Comparison of ENCODE assay signal across 26 cellular contexts in genomic region chr7:22270371-22270770, GRCh38.
"Had no signal": no experiment of that assay in that cellular context is flagged by ENCODE, and none has a peak within 500 bp of the region (broad histone marks: within the 10 kb centered on the region; RNA-seq: fewer than 3 reads in every experiment).

No MANE protein-coding gene starts in this region.

- H3K9me3 Mint-ChIP-seq: activated CD4-positive, alpha-beta T cell treated with anti-CD3 and anti-CD28 coated beads, Interleukin-2, amount 10 ng/mL, durations not matched to agents 7 days and 5 days; activated naive CD4-positive, alpha-beta T cell treated with anti-CD3 and anti-CD28 coated beads, Interleukin-2, amount 50 U/mL, for 24 hours; neural crest cell; stimulated activated naive CD8-positive, alpha-beta T cell treated with anti-CD3 and anti-CD28 coated beads, Interleukin-15, amount 100 ng/mL, for 72 hours had no signal

- H3K27ac Mint-ChIP-seq: activated CD4-positive, alpha-beta T cell treated with anti-CD3 and anti-CD28 coated beads, Interleukin-2, amount 10 ng/mL, durations not matched to agents 7 days and 5 days; activated naive CD4-positive, alpha-beta T cell treated with anti-CD3 and anti-CD28 coated beads, Interleukin-2, amount 50 U/mL, for 24 hours; stimulated activated naive CD8-positive, alpha-beta T cell treated with anti-CD3 and anti-CD28 coated beads, Interleukin-15, amount 100 ng/mL, for 72 hours had no signal

- H3K36me3 Mint-ChIP-seq: activated naive CD4-positive, alpha-beta T cell treated with anti-CD3 and anti-CD28 coated beads, Interleukin-2, amount 50 U/mL, for 24 hours had no signal

- H3K4me3 Mint-ChIP-seq: activated CD4-positive, alpha-beta T cell treated with anti-CD3 and anti-CD28 coated beads, Interleukin-2, amount 10 ng/mL, durations not matched to agents 7 days and 5 days; activated naive CD4-positive, alpha-beta T cell treated with anti-CD3 and anti-CD28 coated beads, Interleukin-2, amount 50 U/mL, for 24 hours; neural crest cell; stimulated activated naive CD8-positive, alpha-beta T cell treated with anti-CD3 and anti-CD28 coated beads, Interleukin-15, amount 100 ng/mL, for 72 hours had no signal

- DNase-seq: activated CD4-positive, alpha-beta T cell treated with anti-CD3 and anti-CD28 coated beads, Interleukin-2, amount 10 ng/mL, durations not matched to agents 7 days and 5 days; activated CD4-positive, CD25-positive, alpha-beta regulatory T cell; activated CD8-positive, alpha-beta memory T cell treated with anti-CD3 and anti-CD28 coated beads for 24 hours; activated CD8-positive, alpha-beta memory T cell treated with anti-CD3 and anti-CD28 coated beads, Interleukin-2, amount 50 U/mL, for 48 hours; activated effector memory CD4-positive, alpha-beta T cell treated with anti-CD3 and anti-CD28 coated beads, Interleukin-2, amount 50 U/mL, for 16 hours; activated T-cell treated with anti-CD3 and anti-CD28 coated beads, Interleukin-2, amount 50 U/mL, for 48 hours; adrenal gland; effector CD4-positive, alpha-beta T cell; esophagus squamous epithelium; foreskin fibroblast; glutamatergic neuron; hypothalamus; islet precursor cell; left ventricle myocardium inferior; mammary epithelial cell; right cardiac atrium; stimulated activated CD4-positive, alpha-beta T cell treated with anti-CD3 and anti-CD28 coated beads, Interleukin-2, amount 100 ng/mL, for 24 hours; stimulated activated naive CD8-positive, alpha-beta T cell treated with anti-CD3 and anti-CD28 coated beads, Interleukin-15, amount 100 ng/mL, for 72 hours; T-helper 1 cell; T-helper 9 cell had no signal

- H3K4me3 ChIP-seq: adrenal gland, esophagus squamous epithelium, left ventricle myocardium inferior, prostate gland, suprapubic skin, transverse colon, vagina had no signal
